ENCODE assay signal across 8 cellular contexts in genomic region chr1:2228684-2229031, GRCh38. TPM values are rescaled to one million over a fixed set of nuclear protein-coding genes. Genes with fewer than 3 reads are reported as not detected.
DNase-seq lines count a peak whose midpoint lies in the region; ATAC-seq, FAIRE-seq and TF ChIP-seq lines count a peak whose summit lies in the region.

No MANE protein-coding gene starts in this region.

- ATAC-seq in CD4-positive, CD25-positive, alpha-beta regulatory T cell (ENCODE audit: low read depth in 2 of 2): no peak
- ATAC-seq in HG02884 (IDR thresholded peaks at IDR 0.05; ENCODE audit: unreplicated experiment): no peak
- ATAC-seq in GM18868 (IDR thresholded peaks at IDR 0.05; ENCODE audit: unreplicated experiment): no peak

- H3K4me1 Mint-ChIP-seq in CD4-positive, CD25-positive, alpha-beta regulatory T cell: peaks cover 0 to 36% (median 14%) of the 10 kb centered on the region in 4 donors

- H2AK5ac ChIP-seq in mesenchymal stem cell (ENCODE audit: low read length, severe bottlenecking): no peak overlapping the region

- peaks cover 6% of the 10 kb centered on the region for H3K79me1 ChIP-seq in mesenchymal stem cell (replicated peaks; ENCODE audit: low read length, poor library complexity, severe bottlenecking)

- H3K4me3 Mint-ChIP-seq in CD4-positive, CD25-positive, alpha-beta regulatory T cell: peak overlapping the region; percentile 95 to 99 (median 96)

- peaks cover 16% of the 10 kb centered on the region for H3K27me3 Mint-ChIP-seq in CD4-positive, CD25-positive, alpha-beta regulatory T cell

- peak overlapping the region; percentile 27 for H4K8ac ChIP-seq in mesenchymal stem cell (ENCODE audit: low read length)

- peak in 1 of 3 donors; percentile 45 for DNase-seq in CD4-positive, CD25-positive, alpha-beta regulatory T cell
- DNase-seq in LNCaP clone FGC (ENCODE audit: low read depth) (no peak), bronchial epithelial cell (ENCODE audit: low read depth) (no peak), mesenchymal stem cell (no peak), mesenteric fat pad (ENCODE audit: low spot score) (no peak), cerebellum (ENCODE audit: low spot score) (no peak)

- H3K4me3 ChIP-seq in CD4-positive, CD25-positive, alpha-beta regulatory T cell (ENCODE audit: low read depth, low read length): peak overlapping the region; percentile 86
- peak overlapping the region; percentile 71 for H3K4me3 ChIP-seq in LNCaP clone FGC (ENCODE audit: low read depth, low read length)
- H3K4me3 ChIP-seq in bronchial epithelial cell (ENCODE audit: low read depth, low read length): peak overlapping the region; percentile 72
- peak overlapping the region; percentile 71 to 92 for H3K4me3 ChIP-seq in mesenchymal stem cell (ENCODE audit: insufficient read depth in 1 of 2, low read depth in 1 of 2, low read length in 2 of 2)

- no peak overlapping the region for H2BK5ac ChIP-seq in mesenchymal stem cell (ENCODE audit: low read depth, low read length, poor library complexity, severe bottlenecking)

- peak overlapping the region in 1 of 2 experiments; percentile 44 for H3K18ac ChIP-seq in mesenchymal stem cell (ENCODE audit: low read depth in 1 of 2, low read length in 2 of 2)

- no peak for FAIRE-seq in bronchial epithelial cell (lab: Jason Lieb, UNC)

- H3K27ac ChIP-seq in CD4-positive, CD25-positive, alpha-beta regulatory T cell (ENCODE audit: insufficient read depth, low read length, poor library complexity, severe bottlenecking): peak overlapping the region; percentile 84
- H3K27ac ChIP-seq in mesenchymal stem cell (ENCODE audit: low read length, poor library complexity, severe bottlenecking): no peak overlapping the region

- peak overlapping the region; percentile 22 for H4K91ac ChIP-seq in mesenchymal stem cell (ENCODE audit: low read length)

- H3K27me3 ChIP-seq in CD4-positive, CD25-positive, alpha-beta regulatory T cell (ENCODE audit: control insufficient read depth, insufficient read depth, low read length): no peaks in the 10 kb centered on the region
- H3K27me3 ChIP-seq in bronchial epithelial cell (ENCODE audit: control insufficient read depth, insufficient read depth, low read length): no peaks in the 10 kb centered on the region
- no peaks in the 10 kb centered on the region for H3K27me3 ChIP-seq in mesenchymal stem cell (ENCODE audit: control insufficient read depth in 1 of 2, insufficient read depth in 1 of 2, low read length in 2 of 2)

- TF ChIP-seq CTCF in LNCaP clone FGC (IDR thresholded peaks at IDR 0.05; ENCODE audit: control insufficient read depth, extremely low read depth, insufficient read depth): no peak
- TF ChIP-seq CTCF in bronchial epithelial cell (IDR thresholded peaks at IDR 0.05; ENCODE audit: insufficient read depth, low read length, severe bottlenecking): no peak

- peak overlapping the region; percentile 94 for H3K9ac ChIP-seq in mesenchymal stem cell (ENCODE audit: low read length)

- WGBS in mesenchymal stem cell: under 1% methylated on average over 27 of the region's 53 CpGs

- peak overlapping the region; percentile 15 to 81 for H3K4ac ChIP-seq in mesenchymal stem cell (ENCODE audit: low read depth in 1 of 2, low read length in 2 of 2)

- no peak overlapping the region for H2AFZ ChIP-seq in mesenchymal stem cell (ENCODE audit: low read depth, low read length)

- H3K23ac ChIP-seq in mesenchymal stem cell (ENCODE audit: low read length in 2 of 2): peak overlapping the region in 1 of 2 experiments; percentile 2

- peak overlapping the region; percentile 44 for H2BK120ac ChIP-seq in mesenchymal stem cell (ENCODE audit: low read depth, low read length)

- peaks cover 0 to 1% (median 0%) of the 10 kb centered on the region in 7 donors for H3K9me3 Mint-ChIP-seq in CD4-positive, CD25-positive, alpha-beta regulatory T cell

- peaks cover 36% of the 10 kb centered on the region for H3K4me1 ChIP-seq in CD4-positive, CD25-positive, alpha-beta regulatory T cell (ENCODE audit: control insufficient read depth, insufficient read depth, low read length, poor library complexity, severe bottlenecking)
- H3K4me1 ChIP-seq in mesenchymal stem cell (ENCODE audit: control insufficient read depth, insufficient read depth, low read depth, low read length): peaks cover 40% of the 10 kb centered on the region

- H2BK12ac ChIP-seq in mesenchymal stem cell (ENCODE audit: low read length in 2 of 2): peak overlapping the region; percentile 16 to 32

- H3K36me3 ChIP-seq in CD4-positive, CD25-positive, alpha-beta regulatory T cell (ENCODE audit: control insufficient read depth, insufficient read depth, low read length): no peaks in the 10 kb centered on the region
- H3K36me3 ChIP-seq in bronchial epithelial cell (ENCODE audit: control insufficient read depth, insufficient read depth, low read length) (no peaks in the 10 kb centered on the region), mesenchymal stem cell (ENCODE audit: control insufficient read depth in 1 of 2, insufficient read depth in 2 of 2, low read depth in 1 of 2, low read length in 2 of 2) (peaks cover 0 to 21% of the 10 kb centered on the region in 2 experiments)

- peak overlapping the region; percentile 94 to 98 (median 97) for H3K27ac Mint-ChIP-seq in CD4-positive, CD25-positive, alpha-beta regulatory T cell

- no peak overlapping the region for H2BK15ac ChIP-seq in mesenchymal stem cell (ENCODE audit: low read depth, poor library complexity, severe bottlenecking)

- no peaks in the 10 kb centered on the region for H3K36me3 Mint-ChIP-seq in CD4-positive, CD25-positive, alpha-beta regulatory T cell

- H3K14ac ChIP-seq in mesenchymal stem cell (ENCODE audit: low read length in 2 of 2): peak overlapping the region in 1 of 2 experiments; percentile 98

- H3K4me2 ChIP-seq in mesenchymal stem cell (ENCODE audit: low read length, poor library complexity, severe bottlenecking): peak overlapping the region; percentile 92

- no peaks in the 10 kb centered on the region for H3K9me3 ChIP-seq in CD4-positive, CD25-positive, alpha-beta regulatory T cell (ENCODE audit: control insufficient read depth in 2 of 2, low read length in 2 of 2)
- no peaks in the 10 kb centered on the region for H3K9me3 ChIP-seq in mesenchymal stem cell (ENCODE audit: control insufficient read depth, low read length)

RNA-seq across cellular contexts. Expression of gene SKI, which starts 0.5 kb away (rescaled TPM):
- total RNA-seq in CD4-positive, CD25-positive, alpha-beta regulatory T cell: 218 TPM
- polyA plus RNA-seq in CD4-positive, CD25-positive, alpha-beta regulatory T cell: under 1 TPM; 0.25 to 0.57 (median 0.31) TPM
- total RNA-seq in bronchial epithelial cell (8.4 and 9.2 TPM in 2 replicates), mesenteric fat pad (101 TPM), cerebellum (23.4 TPM)
- polyA plus RNA-seq in mesenchymal stem cell (2013, experiment 1 of 2): 43.3 TPM
- polyA plus RNA-seq in mesenchymal stem cell (2013, experiment 2 of 2): 44.2 TPM

RNA-seq across cellular contexts. Expression of gene FAAP20, which starts 34.1 kb away (rescaled TPM):
- total RNA-seq in CD4-positive, CD25-positive, alpha-beta regulatory T cell: 40.4 TPM
- polyA plus RNA-seq in CD4-positive, CD25-positive, alpha-beta regulatory T cell: 10 to 100 TPM; 40.0 to 66.5 (median 51.5) TPM
- 14.2 and 15.0 TPM in 2 replicates for total RNA-seq in bronchial epithelial cell
- polyA plus RNA-seq in mesenchymal stem cell (2013, experiment 1 of 2): 84.5 TPM
- polyA plus RNA-seq in mesenchymal stem cell (2013, experiment 2 of 2): 86.1 TPM
- 42.6 TPM for total RNA-seq in mesenteric fat pad
- total RNA-seq in cerebellum: 14.0 TPM
